Comparison of ENCODE assay signal across 17 cellular contexts in the genomic region with DNA sequence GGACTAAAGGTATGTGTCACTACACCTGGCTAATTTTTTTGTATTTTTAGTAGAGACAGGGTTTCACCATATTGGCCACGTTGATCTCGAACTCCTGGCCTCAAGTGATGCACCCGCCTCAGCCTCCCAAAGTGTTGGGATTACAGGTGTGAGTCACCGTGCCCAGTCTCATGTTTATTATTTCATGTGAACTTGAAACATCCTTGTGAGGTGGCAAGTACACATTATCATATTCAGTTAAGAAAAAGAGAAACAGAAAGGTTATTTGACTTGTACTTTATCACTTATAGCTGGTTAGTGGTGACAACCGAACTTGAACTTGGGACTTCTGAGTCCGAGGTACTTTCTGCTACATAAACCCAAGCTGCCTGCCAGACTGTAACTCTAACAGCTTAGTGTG. TPM values are rescaled to one million over a fixed set of nuclear protein-coding genes. Genes with fewer than 3 reads are reported as not detected.
DNase-seq lines count a peak whose midpoint lies in the region; ATAC-seq lines count a peak whose summit lies in the region.
"Had no signal": no experiment of that assay in that cellular context is flagged by ENCODE, and none has a peak within 500 bp of the region (broad histone marks: within the 10 kb centered on the region; RNA-seq: fewer than 3 reads in every experiment).

No MANE protein-coding gene starts in this region.

- in situ Hi-C loops in GM23248 (cut with MboI): no loop called here

- H3K9me2 ChIP-seq in GM23248 (ENCODE audit: insufficient read depth): no peaks in the 10 kb centered on the region

- peak overlapping the region; percentile 52 for H3K27ac ChIP-seq in mucosa of rectum (ENCODE audit: low read depth in 2 of 2, low read length in 2 of 2)
- H3K27ac ChIP-seq in GM23248: no peak overlapping the region
- H3K27ac ChIP-seq: BLaER1 had no signal

- WGBS in GM23248 (ENCODE audit: low coverage in 1 of 2, low lambda C conversion rate in 2 of 2, missing lambda C conversion rate in 2 of 2), 2 experiments: 92 to 93% methylated on average over 6 of the region's 6 CpGs

- H3K79me2 ChIP-seq in GM23248 (ENCODE audit: insufficient read depth): no peaks in the 10 kb centered on the region

- H3K4me1 ChIP-seq in mucosa of rectum (ENCODE audit: control insufficient read depth in 2 of 2, insufficient read depth in 2 of 2, low read length in 2 of 2): peaks cover 14 to 17% of the 10 kb centered on the region in 2 donors
- peaks cover 5% of the 10 kb centered on the region for H3K4me1 ChIP-seq in GM23248 (ENCODE audit: insufficient read depth)

- H3K4me3 Mint-ChIP-seq in activated T-helper 17 cell treated with anti-CD3 and anti-CD28 coated beads, Interleukin-2, amount 50 U/mL, for 72 hours: no peak overlapping the region
- H3K4me3 Mint-ChIP-seq: CD8-positive, alpha-beta memory T cell; HFFc6 had no signal

- H3K27ac Mint-ChIP-seq in activated T-helper 17 cell treated with anti-CD3 and anti-CD28 coated beads, Interleukin-2, amount 50 U/mL, for 72 hours: no peak overlapping the region
- H3K27ac Mint-ChIP-seq: CD8-positive, alpha-beta memory T cell; HFFc6 had no signal

- no peaks in the 10 kb centered on the region for H4K20me1 ChIP-seq in GM23248 (ENCODE audit: insufficient read depth)
- H4K20me1 ChIP-seq: BLaER1 had no signal

- no peaks in the 10 kb centered on the region for H3K9me3 ChIP-seq in mucosa of rectum (ENCODE audit: control insufficient read depth in 2 of 2, low read length in 2 of 2)
- H3K9me3 ChIP-seq in GM23248 (ENCODE audit: low read depth): no peaks in the 10 kb centered on the region
- H3K9me3 ChIP-seq: BLaER1, Caco-2 had no signal

- H3K9me3 Mint-ChIP-seq in activated T-helper 17 cell treated with anti-CD3 and anti-CD28 coated beads, Interleukin-2, amount 50 U/mL, for 72 hours: no peaks in the 10 kb centered on the region
- H3K9me3 Mint-ChIP-seq: CD8-positive, alpha-beta memory T cell; HFFc6 had no signal

- ATAC-seq in activated T-helper 17 cell treated with anti-CD3 and anti-CD28 coated beads, Interleukin-2, amount 50 U/mL, for 72 hours (replicated peaks): peak; percentile 20

- H3K27me3 ChIP-seq in mucosa of rectum (ENCODE audit: control insufficient read depth in 2 of 2, insufficient read depth in 2 of 2, low read length in 2 of 2) (no peaks in the 10 kb centered on the region), GM23248 (replicated peaks; ENCODE audit: insufficient read depth) (no peaks in the 10 kb centered on the region)
- H3K27me3 ChIP-seq: BLaER1 had no signal

- peak overlapping the region in 1 of 2 donors; percentile 12 for H3K9ac ChIP-seq in mucosa of rectum (ENCODE audit: low read depth in 1 of 2, low read length in 2 of 2)
- no peak overlapping the region for H3K9ac ChIP-seq in GM23248
- H3K9ac ChIP-seq: BLaER1 had no signal

- no peak overlapping the region for H2AFZ ChIP-seq in GM23248

- H3K4me2 ChIP-seq in GM23248 (ENCODE audit: unreplicated experiment): no peak overlapping the region
- H3K4me2 ChIP-seq: BLaER1 had no signal

- H3K36me3 ChIP-seq in mucosa of rectum (ENCODE audit: control insufficient read depth in 2 of 2, insufficient read depth in 2 of 2, low read length in 2 of 2): peaks cover 0 to 11% of the 10 kb centered on the region in 2 donors
- no peaks in the 10 kb centered on the region for H3K36me3 ChIP-seq in GM23248 (ENCODE audit: low read depth)

- peak; percentile 12 for DNase-seq in activated CD4-positive, alpha-beta T cell treated with anti-CD3 and anti-CD28 coated beads for 48 hours
- DNase-seq in activated CD4-positive, alpha-beta T cell treated with anti-CD3 and anti-CD28 coated beads, Interleukin-2, amount 50 U/mL, for 1 hour: no peak
- DNase-seq in ureter (ENCODE audit: low spot score) (peak; percentile 1), GM23248 (no peak), DMS 273 treated with DMSO at 0.1 percent for 48 hours (lab: John Stamatoyannopoulos, UW) (no peak)
- DNase-seq: 8988T; AML-193; Caco-2; CD8-positive, alpha-beta memory T cell; DMS53; GF-D8; HCEC 1CT; HFFc6; IMR-90 had no signal

- H3F3A ChIP-seq in GM23248 (ENCODE audit: insufficient read depth): peaks cover 6% of the 10 kb centered on the region; the same call in 1 of the 2 replicates

- peaks cover 6% of the 10 kb centered on the region for H3K4me1 Mint-ChIP-seq in activated T-helper 17 cell treated with anti-CD3 and anti-CD28 coated beads, Interleukin-2, amount 50 U/mL, for 72 hours

- H3K36me3 Mint-ChIP-seq in activated T-helper 17 cell treated with anti-CD3 and anti-CD28 coated beads, Interleukin-2, amount 50 U/mL, for 72 hours (ENCODE audit: low read depth): peaks cover 7% of the 10 kb centered on the region

- H3K4me3 ChIP-seq in mucosa of rectum (ENCODE audit: low read length in 2 of 2) (no peak overlapping the region), GM23248 (no peak overlapping the region)
- H3K4me3 ChIP-seq: BLaER1 had no signal

- H3K27me3 Mint-ChIP-seq in activated T-helper 17 cell treated with anti-CD3 and anti-CD28 coated beads, Interleukin-2, amount 50 U/mL, for 72 hours: no peaks in the 10 kb centered on the region
- H3K27me3 Mint-ChIP-seq: CD8-positive, alpha-beta memory T cell had no signal

RNA-seq across cellular contexts. Expression of a gene that starts 24.4 kb away (rescaled TPM):
- total RNA-seq in activated T-helper 17 cell treated with anti-CD3 and anti-CD28 coated beads, Interleukin-2, amount 50 U/mL, for 72 hours: 10 to 100 TPM; 28.9 to 48.4 TPM
- 16.5 TPM for total RNA-seq in ureter
- total RNA-seq in GM23248 (2014; rRNA removed; shearing (Covaris generic)): 2.3 and 3.4 TPM in 2 replicates
- polyA plus RNA-seq in GM23248 (2016; fragmentation: Nextera tagmentation; extraction: Ambion mirVana): 3.6 and 4.6 TPM in 2 replicates

Comparison
In these comparisons a context has a peak if more than half of its experiments do, and no peak if none do; other contexts are left out.
1. DNase-seq: peak in activated CD4-positive, alpha-beta T cell treated with anti-CD3 and anti-CD28 coated beads for 48 hours (single experiment) and ureter (single experiment); none in activated CD4-positive, alpha-beta T cell treated with anti-CD3 and anti-CD28 coated beads, Interleukin-2, amount 50 U/mL, for 1 hour (single experiment), GM23248 (single experiment) and DMS 273 treated with DMSO at 0.1 percent for 48 hours (single experiment).